In the genomic region with DNA sequence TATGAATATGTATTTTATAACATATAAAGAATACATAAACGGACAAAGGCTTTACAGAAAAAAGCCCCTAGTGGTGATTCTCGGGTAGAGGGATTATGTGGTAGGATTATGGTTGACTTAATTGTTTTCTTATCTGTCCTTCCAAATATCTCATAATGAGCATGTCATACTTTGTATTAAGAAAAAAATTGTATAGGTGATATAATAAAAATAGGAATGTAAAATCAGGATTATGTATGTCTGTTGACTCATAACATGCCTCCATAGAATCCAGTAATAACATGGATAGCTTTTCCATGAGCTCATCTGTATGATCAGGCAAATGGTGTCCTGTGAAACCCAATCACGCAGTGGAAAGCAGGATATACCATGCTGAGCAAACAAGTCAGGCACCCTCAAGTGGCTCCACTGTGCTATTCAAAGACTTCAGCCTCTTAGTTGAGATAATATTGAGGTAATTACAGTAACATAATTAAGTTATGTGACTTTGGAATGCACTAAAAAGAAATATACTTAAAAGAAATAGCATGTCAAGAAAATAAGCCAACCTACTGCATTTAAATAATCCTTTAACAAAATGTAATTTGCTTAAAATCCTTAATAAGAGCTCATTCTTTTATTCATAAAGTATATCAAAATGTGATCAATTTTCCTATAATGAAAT, we compare ENCODE assay signal across 9 cellular contexts. TPM values are rescaled to one million over a fixed set of nuclear protein-coding genes. Genes with fewer than 3 reads are reported as not detected.
A peak's percentile ranks its signal among the peaks of the same experiment; 100 is the strongest.
DNase-seq lines count a peak whose midpoint lies in the region; ATAC-seq and TF ChIP-seq lines count a peak whose summit lies in the region.
"Had no signal": no experiment of that assay in that cellular context is flagged by ENCODE, and none has a peak within 500 bp of the region (broad histone marks: within the 10 kb centered on the region; RNA-seq: fewer than 3 reads in every experiment).

No MANE protein-coding gene starts in this region.

- no peak overlapping the region for H3K4me3 ChIP-seq in astrocyte of the spinal cord (ENCODE audit: low read depth, low read length)

- ATAC-seq in HG02798 (IDR thresholded peaks at IDR 0.05; ENCODE audit: poor library complexity, unreplicated experiment) = no peak

- DNase-seq in EL (peak; percentile 92), LHCN-M2 (ENCODE audit: low read depth) (peak; percentile 7), astrocyte of the spinal cord (ENCODE audit: low read depth, low spot score) (no peak), myocyte (ENCODE audit: low read depth) (peak; percentile 3), SK-N-DZ (ENCODE audit: low spot score) (no peak), NCI-H1092 (lab: John Stamatoyannopoulos, UW) (no peak), posterior vena cava (ENCODE audit: low spot score) (no peak)
- DNase-seq: activated naive CD4-positive, alpha-beta T cell treated with Interleukin-2 at 50 U/mL for 16 hours had no signal

- peak; percentile 35 for TF ChIP-seq CTCF in astrocyte of the spinal cord (IDR thresholded peaks at IDR 0.05; ENCODE audit: low read depth, low read length)

- in situ Hi-C loops in astrocyte of the spinal cord (cut with HindIII; ENCODE audit: low sequenced_read_pairs) = no loop called here

- intact Hi-C loops in posterior vena cava (cut with DNase I) = no loop called here

RNA-seq across cellular contexts. Expression of a gene that starts 39.6 kb away (rescaled TPM):
- total RNA-seq in LHCN-M2 (2014; rRNA removed) = 58.2 and 65.1 TPM in 2 replicates
- polyA plus RNA-seq in LHCN-M2 (2012) = 25.4 TPM
- total RNA-seq in myocyte = 68.3 and 74.2 TPM in 2 replicates
- 30.6 TPM for polyA plus RNA-seq in myocyte (2012)
- polyA plus RNA-seq in SK-N-DZ (2014; cell fraction: cytosol; rRNA removed) = 154 and 172 TPM in 2 replicates
- polyA plus RNA-seq in SK-N-DZ (2014; cell fraction: nucleus; rRNA removed) = 91.9 and 101 TPM in 2 replicates
- total RNA-seq in posterior vena cava = 10 to 100 TPM; 24.1 to 34.1 TPM

RNA-seq across cellular contexts. Expression of a gene that starts 50.1 kb away (rescaled TPM):
- total RNA-seq in LHCN-M2 (2014; rRNA removed) (16.4 and 23.2 TPM in 2 replicates), myocyte (24.7 and 29.0 TPM in 2 replicates), posterior vena cava (10 to 100 TPM; 58.3 to 74.7 TPM)
- polyA plus RNA-seq in LHCN-M2 (2012) = 135 TPM
- polyA plus RNA-seq in myocyte (2012) = 134 TPM
- polyA plus RNA-seq in SK-N-DZ (2014; cell fraction: cytosol; rRNA removed) = 48.0 and 60.9 TPM in 2 replicates
- polyA plus RNA-seq in SK-N-DZ (2014; cell fraction: nucleus; rRNA removed) = 50.1 and 67.2 TPM in 2 replicates

Comparison
In these comparisons a context has a peak if more than half of its experiments do, and no peak if none do; other contexts are left out.
1. DNase-seq: peak in EL (single experiment), LHCN-M2 (single experiment) and myocyte (single experiment); none in astrocyte of the spinal cord (single experiment), SK-N-DZ (single experiment), NCI-H1092 (single experiment) and posterior vena cava (single experiment).